1 cellular context compared by ENCODE assay signal in the genomic region with DNA sequence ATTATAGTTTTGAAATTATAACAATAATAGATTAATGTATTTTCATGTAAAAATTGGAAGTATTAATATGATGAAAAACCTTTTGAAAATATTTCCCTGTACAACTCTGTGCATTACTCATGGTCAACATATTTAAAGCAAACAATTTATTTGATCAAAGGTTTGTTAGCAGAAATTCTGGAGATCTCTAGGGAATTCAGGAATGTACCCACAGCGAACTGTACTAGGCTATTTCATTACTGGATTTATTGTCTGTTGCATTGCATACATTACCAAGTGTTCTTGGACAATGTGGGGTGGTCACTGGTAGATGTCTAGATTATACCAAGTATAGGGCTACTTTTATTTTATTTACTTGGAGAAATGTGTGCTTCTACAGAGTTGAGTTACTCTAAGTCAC.
TF ChIP-seq lines count a peak whose summit lies in the region.

No MANE protein-coding gene starts in this region.

TF ChIP-seq in SK-N-SH, 30 proteins besides CTCF, POLR2A, EP300 and RAD21 (continued from another document):
- TF ChIP-seq, protein P1, sequence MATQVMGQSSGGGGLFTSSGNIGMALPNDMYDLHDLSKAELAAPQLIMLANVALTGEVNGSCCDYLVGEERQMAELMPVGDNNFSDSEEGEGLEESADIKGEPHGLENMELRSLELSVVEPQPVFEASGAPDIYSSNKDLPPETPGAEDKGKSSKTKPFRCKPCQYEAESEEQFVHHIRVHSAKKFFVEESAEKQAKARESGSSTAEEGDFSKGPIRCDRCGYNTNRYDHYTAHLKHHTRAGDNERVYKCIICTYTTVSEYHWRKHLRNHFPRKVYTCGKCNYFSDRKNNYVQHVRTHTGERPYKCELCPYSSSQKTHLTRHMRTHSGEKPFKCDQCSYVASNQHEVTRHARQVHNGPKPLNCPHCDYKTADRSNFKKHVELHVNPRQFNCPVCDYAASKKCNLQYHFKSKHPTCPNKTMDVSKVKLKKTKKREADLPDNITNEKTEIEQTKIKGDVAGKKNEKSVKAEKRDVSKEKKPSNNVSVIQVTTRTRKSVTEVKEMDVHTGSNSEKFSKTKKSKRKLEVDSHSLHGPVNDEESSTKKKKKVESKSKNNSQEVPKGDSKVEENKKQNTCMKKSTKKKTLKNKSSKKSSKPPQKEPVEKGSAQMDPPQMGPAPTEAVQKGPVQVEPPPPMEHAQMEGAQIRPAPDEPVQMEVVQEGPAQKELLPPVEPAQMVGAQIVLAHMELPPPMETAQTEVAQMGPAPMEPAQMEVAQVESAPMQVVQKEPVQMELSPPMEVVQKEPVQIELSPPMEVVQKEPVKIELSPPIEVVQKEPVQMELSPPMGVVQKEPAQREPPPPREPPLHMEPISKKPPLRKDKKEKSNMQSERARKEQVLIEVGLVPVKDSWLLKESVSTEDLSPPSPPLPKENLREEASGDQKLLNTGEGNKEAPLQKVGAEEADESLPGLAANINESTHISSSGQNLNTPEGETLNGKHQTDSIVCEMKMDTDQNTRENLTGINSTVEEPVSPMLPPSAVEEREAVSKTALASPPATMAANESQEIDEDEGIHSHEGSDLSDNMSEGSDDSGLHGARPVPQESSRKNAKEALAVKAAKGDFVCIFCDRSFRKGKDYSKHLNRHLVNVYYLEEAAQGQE (IDR thresholded peaks at IDR 0.05; ENCODE audit: low read depth, low read length) = no peak
- TF ChIP-seq FOXJ3 (CRISPR knock-in tag; IDR thresholded peaks at IDR 0.05) (no peak), NFIC (IDR thresholded peaks at IDR 0.05; ENCODE audit: borderline replicate concordance) (no peak), IRF3 (IDR thresholded peaks at IDR 0.05; ENCODE audit: low read depth, low read length) (no peak), ELF1 (IDR thresholded peaks at IDR 0.05) (no peak), TCF12 (IDR thresholded peaks at IDR 0.05) (no peak), RCOR1 (IDR thresholded peaks at IDR 0.05; ENCODE audit: low read length) (no peak), JUND (IDR thresholded peaks at IDR 0.05) (no peak), POLR2AphosphoS5 (IDR thresholded peaks at IDR 0.05; ENCODE audit: low read depth, low read length) (no peak), MAX (IDR thresholded peaks at IDR 0.05; ENCODE audit: low read depth) (no peak)
